In genomic region chr3:170046269-170047132, GRCh38 we compare ENCODE assay signal across 14 cellular contexts. TPM values are rescaled to one million over a fixed set of nuclear protein-coding genes. Genes with fewer than 3 reads are reported as not detected.
DNase-seq lines count a peak whose midpoint lies in the region; ATAC-seq and TF ChIP-seq lines count a peak whose summit lies in the region.
"Had no signal": no experiment of that assay in that cellular context is flagged by ENCODE, and none has a peak within 500 bp of the region (broad histone marks: within the 10 kb centered on the region; RNA-seq: fewer than 3 reads in every experiment).

No MANE protein-coding gene starts in this region.

- no peaks in the 10 kb centered on the region for H3K27me3 Mint-ChIP-seq in dendritic cell treated with granulocyte-macrophage colony-stimulating factor and Interleukin-4, amounts not matched to agents 40 ng/mL and 50 ng/mL, for 4 days
- H3K27me3 Mint-ChIP-seq in neural progenitor cell (ENCODE audit: insufficient read depth, low read depth): peaks cover 9% of the 10 kb centered on the region
- no peaks in the 10 kb centered on the region for H3K27me3 Mint-ChIP-seq in activated naive CD4-positive, alpha-beta T cell treated with anti-CD3 and anti-CD28 coated beads for 36 hours (ENCODE audit: low read depth)

- no peak overlapping the region for H3K4me3 Mint-ChIP-seq in dendritic cell treated with granulocyte-macrophage colony-stimulating factor and Interleukin-4, amounts not matched to agents 40 ng/mL and 50 ng/mL, for 4 days
- H3K4me3 Mint-ChIP-seq in neural progenitor cell: no peak overlapping the region
- H3K4me3 Mint-ChIP-seq in activated naive CD4-positive, alpha-beta T cell treated with anti-CD3 and anti-CD28 coated beads for 36 hours: no peak overlapping the region

- CTCF ChIA-PET in activated naive CD4-positive, alpha-beta T cell treated with anti-CD3 and anti-CD28 coated beads for 36 hours (lab: Charles Lee): interaction anchor here (0.6 kb wide), 1 partner anchor 118 kb away, joined by 3 read pairs; no protein-coding TSS in a partner anchor

- peak overlapping the region; percentile 52 for H3K27ac Mint-ChIP-seq in dendritic cell treated with granulocyte-macrophage colony-stimulating factor and Interleukin-4, amounts not matched to agents 40 ng/mL and 50 ng/mL, for 4 days
- H3K27ac Mint-ChIP-seq in neural progenitor cell: peak overlapping the region; percentile 36
- no peak overlapping the region for H3K27ac Mint-ChIP-seq in activated naive CD4-positive, alpha-beta T cell treated with anti-CD3 and anti-CD28 coated beads for 36 hours

- no peak for ATAC-seq in GM19035 (IDR thresholded peaks at IDR 0.05; ENCODE audit: unreplicated experiment)
- ATAC-seq in GM18907 (IDR thresholded peaks at IDR 0.05; ENCODE audit: unreplicated experiment): no peak
- ATAC-seq: heart right ventricle had no signal

- H3K27ac ChIP-seq in BLaER1: no peak overlapping the region
- no peak overlapping the region for H3K27ac ChIP-seq in neural progenitor cell
- H3K27ac ChIP-seq: GM23248, upper lobe of right lung had no signal

- H3F3A ChIP-seq in neural progenitor cell (ENCODE audit: low read depth): no peaks in the 10 kb centered on the region

- no peaks in the 10 kb centered on the region for H3K9me3 Mint-ChIP-seq in dendritic cell treated with granulocyte-macrophage colony-stimulating factor and Interleukin-4, amounts not matched to agents 40 ng/mL and 50 ng/mL, for 4 days
- H3K9me3 Mint-ChIP-seq in neural progenitor cell: no peaks in the 10 kb centered on the region
- no peaks in the 10 kb centered on the region for H3K9me3 Mint-ChIP-seq in activated naive CD4-positive, alpha-beta T cell treated with anti-CD3 and anti-CD28 coated beads for 36 hours

- H3K4me1 ChIP-seq in BLaER1: peaks cover 43% of the 10 kb centered on the region
- H3K4me1 ChIP-seq in neural progenitor cell: peaks cover 3% of the 10 kb centered on the region

- H3K4me2 ChIP-seq in BLaER1 (peak overlapping the region; percentile 83; the same call in 1 of the 2 replicates), neural progenitor cell (no peak overlapping the region)

- H3K9ac ChIP-seq in BLaER1 (no peak overlapping the region), neural progenitor cell (no peak overlapping the region)
- H3K9ac ChIP-seq: GM23248 had no signal

- peaks cover 57% of the 10 kb centered on the region for H3K4me1 Mint-ChIP-seq in dendritic cell treated with granulocyte-macrophage colony-stimulating factor and Interleukin-4, amounts not matched to agents 40 ng/mL and 50 ng/mL, for 4 days (ENCODE audit: low read depth)
- H3K4me1 Mint-ChIP-seq in neural progenitor cell: peaks cover 9% of the 10 kb centered on the region
- H3K4me1 Mint-ChIP-seq in activated naive CD4-positive, alpha-beta T cell treated with anti-CD3 and anti-CD28 coated beads for 36 hours (ENCODE audit: low read depth): peaks cover 19% of the 10 kb centered on the region

- H3K4me3 ChIP-seq in BLaER1 (no peak overlapping the region), neural progenitor cell (no peak overlapping the region)
- H3K4me3 ChIP-seq: GM23248, heart right ventricle, upper lobe of right lung had no signal

- H4K20me1 ChIP-seq in BLaER1: no peaks in the 10 kb centered on the region
- no peaks in the 10 kb centered on the region for H4K20me1 ChIP-seq in neural progenitor cell (ENCODE audit: low read depth)

- H3K36me3 ChIP-seq in BLaER1: no peaks in the 10 kb centered on the region
- no peaks in the 10 kb centered on the region for H3K36me3 ChIP-seq in neural progenitor cell
- H3K36me3 ChIP-seq: heart right ventricle, upper lobe of right lung had no signal

- no peak for TF ChIP-seq CTCF in neural progenitor cell (IDR thresholded peaks at IDR 0.05)

- intact Hi-C loops in dendritic cell treated with granulocyte-macrophage colony-stimulating factor and Interleukin-4, amounts not matched to agents 40 ng/mL and 50 ng/mL, for 4 days (cut with micrococcal nuclease): no loop called here
- intact Hi-C loops in activated naive CD4-positive, alpha-beta T cell treated with anti-CD3 and anti-CD28 coated beads for 36 hours (cut with micrococcal nuclease): no loop called here

- H2AFZ ChIP-seq in neural progenitor cell (replicated peaks): no peak overlapping the region
- H2AFZ ChIP-seq: GM23248 had no signal

- H3K27me3 ChIP-seq in BLaER1 (peaks cover 1% of the 10 kb centered on the region; the same call in 1 of the 2 replicates), neural progenitor cell (peaks cover 5% of the 10 kb centered on the region)
- H3K27me3 ChIP-seq: upper lobe of right lung had no signal

- H3K9me3 ChIP-seq in BLaER1 (0 out of 2 replicates have a peak, but pooled peaks cover 2% of the 10 kb centered on the region), neural progenitor cell (ENCODE audit: low read depth) (no peaks in the 10 kb centered on the region)
- H3K9me3 ChIP-seq: heart right ventricle, upper lobe of right lung had no signal

- DNase-seq in HT-29 (ENCODE audit: low spot score): peak; percentile 64
- DNase-seq in neural progenitor cell (ENCODE audit: low spot score): no peak
- DNase-seq in activated naive CD4-positive, alpha-beta T cell treated with anti-CD3 and anti-CD28 coated beads for 36 hours: no peak
- DNase-seq in stimulated activated CD4-positive, alpha-beta T cell treated with anti-CD3 and anti-CD28 coated beads, Interleukin-12 subunit alpha, Interleukin-12 subunit beta, amount 100 ng/mL, for 4 hours: no peak
- DNase-seq: cerebellar nuclear complex, EL, GM23248, heart right ventricle, NCI-H2029 treated with DMSO at 0.1 percent for 48 hours, upper lobe of right lung had no signal

- no peaks in the 10 kb centered on the region for H3K79me2 ChIP-seq in neural progenitor cell (ENCODE audit: low read depth)

- H3K36me3 Mint-ChIP-seq in dendritic cell treated with granulocyte-macrophage colony-stimulating factor and Interleukin-4, amounts not matched to agents 40 ng/mL and 50 ng/mL, for 4 days (ENCODE audit: low read depth): no peaks in the 10 kb centered on the region
- H3K36me3 Mint-ChIP-seq in neural progenitor cell: no peaks in the 10 kb centered on the region
- no peaks in the 10 kb centered on the region for H3K36me3 Mint-ChIP-seq in activated naive CD4-positive, alpha-beta T cell treated with anti-CD3 and anti-CD28 coated beads for 36 hours (ENCODE audit: low read depth)

RNA-seq across cellular contexts. Expression of gene GPR160, which starts 8.7 kb away (rescaled TPM):
- total RNA-seq in HT-29 (2014; rRNA removed; shearing (Covaris generic)): 21.2 and 32.1 TPM in 2 replicates
- total RNA-seq in neural progenitor cell (ENCODE audit: low replicate concordance): 4.3 and 6.0 TPM in 2 replicates
- total RNA-seq in activated naive CD4-positive, alpha-beta T cell treated with anti-CD3 and anti-CD28 coated beads for 36 hours: 10 to 100 TPM; 10.3 TPM
